23 cellular contexts compared by ENCODE assay signal in genomic region chr22:41992496-41992895, GRCh38. TPM values are rescaled to one million over a fixed set of nuclear protein-coding genes. Genes with fewer than 3 reads are reported as not detected.
"Had no signal": no experiment of that assay in that cellular context is flagged by ENCODE, and none has a peak within 500 bp of the region (broad histone marks: within the 10 kb centered on the region; RNA-seq: fewer than 3 reads in every experiment).

No MANE protein-coding gene starts in this region.

- H3K4me1 ChIP-seq: Peyer's patch, SJSA1 had no signal

- H3K4me3 ChIP-seq: MG63, Peyer's patch, SJSA1 had no signal

- H3K27ac ChIP-seq: Peyer's patch, SJSA1 had no signal

- H3K27me3 ChIP-seq: MG63, Peyer's patch had no signal

- H3K36me3 ChIP-seq: MG63, Peyer's patch, SJSA1 had no signal

- H3K9me3 ChIP-seq: MG63, Peyer's patch, SJSA1 had no signal

- ATAC-seq: activated T-helper 17 cell treated with anti-CD3 and anti-CD28 coated beads, Interleukin-2, amount 50 U/mL, for 72 hours; SK-N-SH treated with all-trans-retinoic acid at 6 μM for 48 hours; WTC11 had no signal

- DNase-seq: activated CD4-positive, alpha-beta T cell treated with anti-CD3 and anti-CD28 coated beads for 1 hour; activated CD4-positive, alpha-beta T cell treated with anti-CD3 and anti-CD28 coated beads, Interleukin-2, amount 10 ng/mL, durations not matched to agents 24 days and 14 days; activated CD4-positive, alpha-beta T cell treated with anti-CD3 and anti-CD28 coated beads, Interleukin-2, amount 50 U/mL, for 48 hours; activated naive CD4-positive, alpha-beta T cell treated with anti-CD3 and anti-CD28 coated beads, Interleukin-2, amount 50 U/mL, for 16 hours; activated T-cell treated with anti-CD3 and anti-CD28 coated beads for 4 hours; activated T-cell treated with anti-CD3 and anti-CD28 coated beads, Interleukin-2, amount 50 U/mL, for 48 hours; amniotic stem cell; MG63; MV-4-11; NCI-H1092 treated with DMSO at 0.1 percent for 48 hours; NCI-H1436; NCI-H187 treated with DMSO at 0.1 percent for 48 hours; NCI-H2081 treated with DMSO at 0.1 percent for 48 hours; NCI-H446; NCI-H524; SHP77; T-helper 9 cell had no signal

RNA-seq across cellular contexts. Expression of gene WBP2NL, which starts 6.1 kb away (rescaled TPM):
- total RNA-seq: astrocyte, SJSA1, WTC11 had no signal

RNA-seq across cellular contexts. Expression of gene SEPTIN3, which starts 23.3 kb away (rescaled TPM):
- total RNA-seq: Peyer's patch, SJSA1 had no signal
